In the genomic region with DNA sequence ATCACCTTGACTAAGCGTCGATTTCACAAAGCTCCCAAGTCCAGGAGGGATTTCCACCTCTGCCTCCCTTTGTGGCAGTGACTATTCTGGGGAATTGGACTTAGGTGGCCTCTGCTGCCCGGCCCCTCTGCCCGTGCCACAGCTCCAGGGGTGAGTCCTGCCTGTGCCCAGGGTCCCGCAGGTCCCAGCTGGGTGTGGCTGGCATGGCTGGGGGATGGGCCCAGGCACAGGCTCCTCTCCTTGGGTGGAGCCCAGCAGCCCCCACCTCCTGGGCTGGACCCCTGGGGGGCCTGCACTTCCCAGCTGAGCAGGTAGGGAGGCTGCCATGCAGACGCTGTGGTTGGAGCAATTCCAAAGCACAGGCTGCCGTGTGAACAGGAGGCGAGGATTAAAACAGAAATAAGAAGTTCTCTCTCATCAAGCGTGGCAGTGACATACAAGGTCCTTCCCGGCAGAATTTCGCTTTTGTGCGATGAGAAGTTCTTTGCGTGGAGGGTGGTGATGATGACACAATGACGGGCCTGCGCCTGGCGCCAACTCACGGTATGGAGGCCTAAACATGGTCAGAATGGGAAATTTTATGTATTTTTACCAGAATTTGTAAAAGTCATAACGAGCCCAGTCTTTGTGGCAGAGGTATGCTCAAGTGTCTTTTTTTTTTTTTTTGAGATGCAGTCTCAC, we compare ENCODE assay signal across 14 cellular contexts.
"Had no signal": no experiment of that assay in that cellular context is flagged by ENCODE, and none has a peak within 500 bp of the region (broad histone marks: within the 10 kb centered on the region; RNA-seq: fewer than 3 reads in every experiment).

No MANE protein-coding gene starts in this region.

- H3K27me3 ChIP-seq: uterus had no signal

- ATAC-seq: gastroesophageal sphincter, lower lobe of right lung, right cardiac atrium had no signal

- H3K36me3 ChIP-seq: esophagus squamous epithelium, gastroesophageal sphincter, left ventricle myocardium inferior, lower lobe of right lung, uterus had no signal

- H3K4me3 ChIP-seq: esophagus squamous epithelium, gastroesophageal sphincter, left ventricle myocardium inferior, lower lobe of right lung, uterus had no signal

- DNase-seq: effector memory CD4-positive, alpha-beta T cell; esophagus squamous epithelium; foreskin fibroblast; glutamatergic neuron; left ventricle myocardium inferior; lower lobe of right lung; midbrain; right cardiac atrium; small intestine; stimulated activated CD4-positive, alpha-beta T cell treated with anti-CD3 and anti-CD28 coated beads, Interleukin-12 subunit alpha, Interleukin-12 subunit beta, amount 100 ng/mL, for 4 hours; stimulated activated naive CD4-positive, alpha-beta T cell; trophoblast cell; uterus had no signal
